ENCODE assay signal across 35 cellular contexts in genomic region chr4:84740071-84740470, GRCh38.
DNase-seq lines count a peak whose midpoint lies in the region; ATAC-seq, FAIRE-seq and TF ChIP-seq lines count a peak whose summit lies in the region.
"Had no signal": no experiment of that assay in that cellular context is flagged by ENCODE, and none has a peak within 500 bp of the region (broad histone marks: within the 10 kb centered on the region; RNA-seq: fewer than 3 reads in every experiment).

No MANE protein-coding gene starts in this region.

- H3K4me1 Mint-ChIP-seq in astrocyte (ENCODE audit: low read depth, unreplicated experiment) (no peaks in the 10 kb centered on the region), nephron progenitor cell (peaks cover 28% of the 10 kb centered on the region)
- H3K4me1 Mint-ChIP-seq: B cell; CD14-positive monocyte; CD4-positive, alpha-beta memory T cell; CD4-positive, CD25-positive, alpha-beta regulatory T cell; CD8-positive, alpha-beta memory T cell had no signal

- no peak overlapping the region for H3K4me2 ChIP-seq in astrocyte (ENCODE audit: low read length)
- H3K4me2 ChIP-seq: A549; BLaER1; BLaER1 treated with 17β-estradiol and CSF1 and Interleukin-3, amounts not matched to agents 10 nM and 100 nM had no signal

- no peaks in the 10 kb centered on the region for H3K9me3 ChIP-seq in astrocyte (ENCODE audit: insufficient read depth, low read depth, low read length)
- no peaks in the 10 kb centered on the region for H3K9me3 ChIP-seq in sigmoid colon
- H3K9me3 ChIP-seq: A549; BE2C; BLaER1; BLaER1 treated with 17β-estradiol and CSF1 and Interleukin-3, amounts not matched to agents 10 nM and 100 nM; Caco-2 had no signal

- TF ChIP-seq CTCF in astrocyte (IDR thresholded peaks at IDR 0.05; ENCODE audit: insufficient read depth, low read depth, low read length), result no peak
- no peak for TF ChIP-seq CTCF in nephron progenitor cell (IDR thresholded peaks at IDR 0.05)
- TF ChIP-seq CTCF in sigmoid colon (IDR thresholded peaks at IDR 0.05), result no peak

- ATAC-seq in GM21723 (IDR thresholded peaks at IDR 0.05; ENCODE audit: unreplicated experiment), result no peak
- ATAC-seq: A549; CD8-positive, alpha-beta T cell had no signal

- no peak overlapping the region for H3K9ac ChIP-seq in astrocyte (ENCODE audit: low read length)
- H3K9ac ChIP-seq: BLaER1; BLaER1 treated with 17β-estradiol and CSF1 and Interleukin-3, amounts not matched to agents 10 nM and 100 nM had no signal

- no peaks in the 10 kb centered on the region for H4K20me1 ChIP-seq in astrocyte (ENCODE audit: insufficient read depth, low read length)
- H4K20me1 ChIP-seq: BLaER1 had no signal

- no peaks in the 10 kb centered on the region for H3K79me2 ChIP-seq in astrocyte (ENCODE audit: insufficient read depth, low read length)

- no peak overlapping the region for H2AFZ ChIP-seq in astrocyte (ENCODE audit: low read depth, low read length)

- no peak overlapping the region for H3K27ac Mint-ChIP-seq in astrocyte (ENCODE audit: unreplicated experiment)
- H3K27ac Mint-ChIP-seq in nephron progenitor cell, result no peak overlapping the region
- H3K27ac Mint-ChIP-seq: B cell; CD4-positive, alpha-beta memory T cell; CD4-positive, alpha-beta T cell; CD4-positive, CD25-positive, alpha-beta regulatory T cell; CD8-positive, alpha-beta memory T cell; CD8-positive, alpha-beta T cell had no signal

- 92 to 93% methylated on average over 2 of the region's 2 CpGs for WGBS in sigmoid colon, 2 donors

- H3K9me3 Mint-ChIP-seq in astrocyte (ENCODE audit: unreplicated experiment), result no peaks in the 10 kb centered on the region
- no peaks in the 10 kb centered on the region for H3K9me3 Mint-ChIP-seq in nephron progenitor cell
- H3K9me3 Mint-ChIP-seq: CD4-positive, alpha-beta T cell; CD8-positive, alpha-beta T cell had no signal

- H3K36me3 ChIP-seq in astrocyte (ENCODE audit: insufficient read depth, low read length) (peaks cover 38% of the 10 kb centered on the region), sigmoid colon (peaks cover 3 to 87% (median 20%) of the 10 kb centered on the region in 4 donors)

- TF ChIP-seq EP300 in sigmoid colon (IDR thresholded peaks at IDR 0.05), result no peak

- no peaks in the 10 kb centered on the region for H3K4me1 ChIP-seq in astrocyte (ENCODE audit: insufficient read depth, low read length)
- no peaks in the 10 kb centered on the region for H3K4me1 ChIP-seq in sigmoid colon
- H3K4me1 ChIP-seq: A549; BE2C; BLaER1; BLaER1 treated with 17β-estradiol and CSF1 and Interleukin-3, amounts not matched to agents 10 nM and 100 nM; Caco-2 had no signal

- intact Hi-C loops in sigmoid colon (cut with DNase I), result no loop called here

- H3K27ac ChIP-seq in astrocyte (ENCODE audit: low read depth, low read length) (no peak overlapping the region), caudate nucleus (ENCODE audit: low read depth, low read length) (no peak overlapping the region), sigmoid colon (no peak overlapping the region)
- H3K27ac ChIP-seq: 22Rv1; A549; BLaER1; BLaER1 treated with 17β-estradiol and CSF1 and Interleukin-3, amounts not matched to agents 10 nM and 100 nM; C4-2B had no signal

- FAIRE-seq in astrocyte (lab: Jason Lieb, UNC), result peak; percentile 41
- FAIRE-seq: A204.1, A549, D721Med had no signal

- DNase-seq in astrocyte (ENCODE audit: low read depth) (no peak), left kidney (ENCODE audit: low read depth, low spot score) (peak; percentile 92), nephron progenitor cell (peak; percentile 25), caudate nucleus (lab: John Stamatoyannopoulos, UW) (no peak), sigmoid colon (no peak)
- DNase-seq: 8988T; ACHN; AML-193; BE2C; C1 segment of cervical spinal cord; Caco-2; Calu3; CD4-positive, alpha-beta memory T cell; CD4-positive, alpha-beta T cell; CD4-positive, CD25-positive, alpha-beta regulatory T cell; CD8-positive, alpha-beta memory T cell; CD8-positive, alpha-beta T cell; COR-L47; DMS 273 treated with DMSO at 0.1 percent for 48 hours; DMS153; DMS53; DMS79; DMS79 treated with DMSO at 0.1 percent for 48 hours; DND-41; EL had no signal

- H3K27me3 ChIP-seq in astrocyte (ENCODE audit: insufficient read depth, low read length) (no peaks in the 10 kb centered on the region), sigmoid colon (no peaks in the 10 kb centered on the region)
- H3K27me3 ChIP-seq: BE2C; BLaER1; BLaER1 treated with 17β-estradiol and CSF1 and Interleukin-3, amounts not matched to agents 10 nM and 100 nM had no signal

- H3K4me3 ChIP-seq in astrocyte (ENCODE audit: insufficient read depth, low read depth, low read length), result no peak overlapping the region
- H3K4me3 ChIP-seq in sigmoid colon, result no peak overlapping the region
- H3K4me3 ChIP-seq: A549; BLaER1; BLaER1 treated with 17β-estradiol and CSF1 and Interleukin-3, amounts not matched to agents 10 nM and 100 nM had no signal

- no peak for TF ChIP-seq POLR2A in sigmoid colon (IDR thresholded peaks at IDR 0.05)

- H3K4me3 Mint-ChIP-seq in astrocyte (ENCODE audit: unreplicated experiment) (no peak overlapping the region), nephron progenitor cell (no peak overlapping the region)
- H3K4me3 Mint-ChIP-seq: B cell; CD14-positive monocyte; CD4-positive, alpha-beta memory T cell; CD4-positive, alpha-beta T cell; CD4-positive, CD25-positive, alpha-beta regulatory T cell; CD8-positive, alpha-beta T cell had no signal

- H3K36me3 Mint-ChIP-seq in astrocyte (ENCODE audit: low read depth, unreplicated experiment) (peaks cover 9% of the 10 kb centered on the region), nephron progenitor cell (ENCODE audit: low read depth) (peaks cover 57% of the 10 kb centered on the region)
- H3K36me3 Mint-ChIP-seq: CD4-positive, alpha-beta memory T cell; CD4-positive, CD25-positive, alpha-beta regulatory T cell; CD8-positive, alpha-beta memory T cell; CD8-positive, alpha-beta T cell had no signal

- H3K27me3 Mint-ChIP-seq in astrocyte (ENCODE audit: low read depth, unreplicated experiment) (no peaks in the 10 kb centered on the region), nephron progenitor cell (ENCODE audit: low read depth, poor library complexity) (no peaks in the 10 kb centered on the region)
- H3K27me3 Mint-ChIP-seq: CD4-positive, CD25-positive, alpha-beta regulatory T cell; CD8-positive, alpha-beta memory T cell had no signal

Comparison
In these comparisons a context has a peak if more than half of its experiments do, and no peak if none do; other contexts are left out.
1. DNase-seq: peak in left kidney (single experiment) and nephron progenitor cell (single experiment); none in astrocyte (single experiment), caudate nucleus (0 of 61) and sigmoid colon (single experiment).